19 cellular contexts compared by ENCODE assay signal in genomic region chr22:48156603-48157355, GRCh38.
DNase-seq lines count a peak whose midpoint lies in the region; ATAC-seq lines count a peak whose summit lies in the region.
"Had no signal": no experiment of that assay in that cellular context is flagged by ENCODE, and none has a peak within 500 bp of the region (broad histone marks: within the 10 kb centered on the region; RNA-seq: fewer than 3 reads in every experiment).

No MANE protein-coding gene starts in this region.

- H2BK15ac ChIP-seq in neuronal stem cell (ENCODE audit: low read length): no peak overlapping the region

- H3K14ac ChIP-seq in neuronal stem cell (ENCODE audit: low read length): no peak overlapping the region
- H3K14ac ChIP-seq in trophoblast cell (ENCODE audit: low read length): no peak overlapping the region

- H2AFZ ChIP-seq in neuronal stem cell (ENCODE audit: low read length): no peak overlapping the region
- no peak overlapping the region for H2AFZ ChIP-seq in trophoblast cell (ENCODE audit: insufficient read depth, low read length, poor library complexity)

- no peaks in the 10 kb centered on the region for H3K79me1 ChIP-seq in neuronal stem cell (ENCODE audit: low read depth, low read length)
- no peaks in the 10 kb centered on the region for H3K79me1 ChIP-seq in trophoblast cell (ENCODE audit: low read length)

- H3K79me2 ChIP-seq in trophoblast cell (ENCODE audit: control insufficient read depth, insufficient read depth, low read length, poor library complexity): no peaks in the 10 kb centered on the region

- H4K91ac ChIP-seq in neuronal stem cell (ENCODE audit: low read depth, low read length, poor library complexity) (no peak overlapping the region), trophoblast cell (ENCODE audit: low read depth, low read length) (no peak overlapping the region)

- H2AK5ac ChIP-seq in neuronal stem cell (ENCODE audit: low read depth, low read length): no peak overlapping the region
- no peak overlapping the region for H2AK5ac ChIP-seq in trophoblast cell (ENCODE audit: low read length)

- intact Hi-C loops in cardiac septum (cut with DNase I): no loop called here
- intact Hi-C loops in Right ventricle myocardium inferior (cut with DNase I): no loop called here
- intact Hi-C loops in left colon (cut with DNase I, micrococcal nuclease): no loop called here

- peak overlapping the region; percentile 22 for H3K18ac ChIP-seq in neuronal stem cell (ENCODE audit: low read length)
- no peak overlapping the region for H3K18ac ChIP-seq in trophoblast cell (ENCODE audit: low read length)

- H3K27ac ChIP-seq in neuronal stem cell (replicated peaks; ENCODE audit: low read length): no peak overlapping the region
- no peak overlapping the region for H3K27ac ChIP-seq in trophoblast cell (ENCODE audit: low read depth, low read length)
- H3K27ac ChIP-seq: 22Rv1, A549, BLaER1 had no signal

- H2BK5ac ChIP-seq in neuronal stem cell (ENCODE audit: low read length) (no peak overlapping the region), trophoblast cell (ENCODE audit: low read depth, low read length, poor library complexity) (no peak overlapping the region)

- H3K9ac ChIP-seq in neuronal stem cell (ENCODE audit: low read depth, low read length, poor library complexity) (no peak overlapping the region), trophoblast cell (ENCODE audit: low read length) (no peak overlapping the region)
- H3K9ac ChIP-seq: BLaER1 had no signal

- WGBS in neuronal stem cell (ENCODE audit: extremely low coverage in 2 of 2, insufficient read length in 2 of 2, insufficient replicate concordance in 1 of 2), 2 donors: no CpG with 5 or more reads among the region's 12 CpGs
- no CpG with 5 or more reads among the region's 12 CpGs for WGBS in trophoblast cell (ENCODE audit: extremely low coverage, insufficient coverage, insufficient read length)

- no peaks in the 10 kb centered on the region for H3K27me3 ChIP-seq in neuronal stem cell (ENCODE audit: control insufficient read depth in 3 of 3, insufficient read depth in 3 of 3, low read depth in 1 of 3, low read length in 3 of 3)
- H3K27me3 ChIP-seq in trophoblast cell (ENCODE audit: insufficient read depth, low read length): no peaks in the 10 kb centered on the region
- H3K27me3 ChIP-seq: BLaER1 had no signal

- DNase-seq in cardiac septum (ENCODE audit: low spot score) (peak; percentile 33), Right ventricle myocardium inferior (ENCODE audit: missing footprints) (no peak), left colon (peak; percentile 64 to 77), neuronal stem cell (ENCODE audit: low spot score) (no peak), AG08395 (ENCODE audit: low spot score) (no peak), trophoblast cell (no peak)
- DNase-seq: CD4-positive, alpha-beta memory T cell; DMS153; DMS79; GDM1; GOT3; H7; HFFc6; IMR-90 had no signal

- H3K4me1 ChIP-seq in neuronal stem cell (ENCODE audit: control insufficient read depth in 2 of 2, insufficient read depth in 1 of 2, low read depth in 1 of 2, low read length in 2 of 2) (peaks cover 0 to 2% of the 10 kb centered on the region in 2 donors), trophoblast cell (ENCODE audit: control insufficient read depth in 1 of 2, insufficient read depth in 2 of 2, low read length in 2 of 2) (no peaks in the 10 kb centered on the region)
- H3K4me1 ChIP-seq: A549 had no signal

- no peak overlapping the region for H2BK120ac ChIP-seq in neuronal stem cell (ENCODE audit: low read depth, low read length)
- no peak overlapping the region for H2BK120ac ChIP-seq in trophoblast cell (ENCODE audit: insufficient read depth, low read length, poor library complexity)

- no peak overlapping the region for H2BK12ac ChIP-seq in neuronal stem cell (ENCODE audit: low read length)
- no peak overlapping the region for H2BK12ac ChIP-seq in trophoblast cell (ENCODE audit: low read length)

- H3K4me2 ChIP-seq in neuronal stem cell (ENCODE audit: insufficient read depth, low read length, poor library complexity, severe bottlenecking) (no peak overlapping the region), trophoblast cell (ENCODE audit: low read length) (no peak overlapping the region)
- H3K4me2 ChIP-seq: A549 had no signal

- no peaks in the 10 kb centered on the region for H3K9me3 ChIP-seq in neuronal stem cell (replicated peaks in 1 of 2; ENCODE audit: control insufficient read depth in 2 of 2, insufficient read depth in 1 of 2, low read depth in 1 of 2, low read length in 2 of 2)
- no peaks in the 10 kb centered on the region for H3K9me3 ChIP-seq in trophoblast cell (ENCODE audit: insufficient read depth, low read depth, low read length)
- H3K9me3 ChIP-seq: A549, BLaER1 had no signal

- H3K4me3 ChIP-seq in neuronal stem cell (ENCODE audit: low read length in 2 of 2) (no peak overlapping the region), trophoblast cell (ENCODE audit: low read depth, low read length) (no peak overlapping the region)
- H3K4me3 ChIP-seq: A549, BLaER1 had no signal

- H3K23ac ChIP-seq in neuronal stem cell (ENCODE audit: low read depth, low read length, poor library complexity): no peak overlapping the region
- H3K23ac ChIP-seq in trophoblast cell (ENCODE audit: low read length): no peak overlapping the region

- no peak overlapping the region for H3K4ac ChIP-seq in neuronal stem cell (ENCODE audit: low read length)
- H3K4ac ChIP-seq in trophoblast cell (ENCODE audit: low read depth, low read length): no peak overlapping the region

- no peaks in the 10 kb centered on the region for H3K36me3 ChIP-seq in neuronal stem cell (replicated peaks in 1 of 2; ENCODE audit: control insufficient read depth in 2 of 2, insufficient read depth in 2 of 2, low read length in 2 of 2)
- no peaks in the 10 kb centered on the region for H3K36me3 ChIP-seq in trophoblast cell (ENCODE audit: control insufficient read depth in 1 of 2, insufficient read depth in 2 of 2, low read length in 2 of 2)
- H3K36me3 ChIP-seq: BLaER1 had no signal

- no peak for ATAC-seq in Right ventricle myocardium inferior
- ATAC-seq in left colon: peak; percentile 90
- no peak for ATAC-seq in HG03460 (IDR thresholded peaks at IDR 0.05; ENCODE audit: unreplicated experiment)
- ATAC-seq: A549, HCT116 had no signal

- H4K8ac ChIP-seq in neuronal stem cell (ENCODE audit: low read depth, low read length) (no peak overlapping the region), trophoblast cell (ENCODE audit: low read depth, low read length) (no peak overlapping the region)

- H4K12ac ChIP-seq in trophoblast cell (ENCODE audit: low read depth, low read length): no peak overlapping the region

Comparison
In these comparisons a context has a peak if more than half of its experiments do, and no peak if none do; other contexts are left out.
1. DNase-seq: peak in cardiac septum (single experiment) and left colon (2 of 2); none in Right ventricle myocardium inferior (single experiment), neuronal stem cell (single experiment), AG08395 (single experiment) and trophoblast cell (0 of 2).